Comparison of ENCODE assay signal across 23 cellular contexts in the genomic region with DNA sequence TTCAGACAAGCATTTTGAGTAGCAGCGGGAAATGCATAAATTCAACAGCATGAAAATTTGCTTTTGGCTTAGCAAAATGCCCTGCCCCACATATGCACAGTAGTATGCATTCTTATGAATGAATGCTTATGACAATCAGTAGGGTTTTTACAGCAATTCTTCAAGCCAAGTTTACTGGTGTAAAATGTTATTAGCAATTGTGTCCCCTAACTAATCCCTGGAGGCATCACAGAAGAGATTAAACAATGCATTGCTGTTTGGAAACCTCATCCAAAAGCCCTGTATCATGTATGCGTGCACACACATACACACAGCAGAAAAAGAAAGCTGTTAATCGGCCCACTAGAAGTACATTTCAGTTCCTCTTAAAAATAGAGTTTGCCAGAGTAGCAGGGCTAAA.
"Had no signal": no experiment of that assay in that cellular context is flagged by ENCODE, and none has a peak within 500 bp of the region (broad histone marks: within the 10 kb centered on the region; RNA-seq: fewer than 3 reads in every experiment).

No MANE protein-coding gene starts in this region.

- H3K36me3 Mint-ChIP-seq: activated naive CD4-positive, alpha-beta T cell treated with anti-CD3 and anti-CD28 coated beads, Interleukin-2, amount 50 U/mL, for 24 hours; stimulated activated memory B cell treated with anti-CD40 and anti-IgM and Interleukin-4, amounts not matched to agents 10 μg/mL and 1 μg/mL and 100 μg/mL, for 72 hours had no signal

- H3K36me3 ChIP-seq: heart left ventricle, stomach, suprapubic skin, tibial nerve had no signal

- H3K27me3 Mint-ChIP-seq: activated naive CD4-positive, alpha-beta T cell treated with anti-CD3 and anti-CD28 coated beads, Interleukin-2, amount 50 U/mL, for 24 hours; dendritic cell treated with granulocyte-macrophage colony-stimulating factor and Interleukin-4, amounts not matched to agents 40 ng/mL and 50 ng/mL, for 4 days; stimulated activated memory B cell treated with anti-CD40 and anti-IgM and Interleukin-4, amounts not matched to agents 10 μg/mL and 1 μg/mL and 100 μg/mL, for 72 hours had no signal

- H3K4me2 ChIP-seq: smooth muscle cell had no signal

- H3K4me3 ChIP-seq: heart left ventricle, smooth muscle cell, stomach, suprapubic skin, tibial nerve had no signal

- H3K4me1 ChIP-seq: heart left ventricle, stomach, suprapubic skin, tibial nerve had no signal

- H3K4me3 Mint-ChIP-seq: activated CD8-positive, alpha-beta T cell treated with anti-CD3 and anti-CD28 coated beads, Interleukin-2, amount 10 ng/mL, durations not matched to agents 7 days and 5 days; activated naive CD4-positive, alpha-beta T cell treated with anti-CD3 and anti-CD28 coated beads, Interleukin-2, amount 50 U/mL, for 24 hours; activated T-helper 1 cell treated with anti-CD3 and anti-CD28 coated beads, Interleukin-12 subunit alpha, Interleukin-12 subunit beta, Interleukin-2, Interleukin-4 antibody, amounts not matched to agents 30 ng/mL and 10 ng/mL and 1 ng/mL, durations not matched to agents 14 hours and 24 hours and 36 hours; dendritic cell treated with granulocyte-macrophage colony-stimulating factor and Interleukin-4, amounts not matched to agents 40 ng/mL and 50 ng/mL, for 4 days; natural killer cell; stimulated activated memory B cell treated with anti-CD40 and anti-IgM and Interleukin-4, amounts not matched to agents 10 μg/mL and 1 μg/mL and 100 μg/mL, for 72 hours had no signal

- ATAC-seq: activated CD8-positive, alpha-beta T cell treated with anti-CD3 and anti-CD28 coated beads, Interleukin-2, amount 10 ng/mL, durations not matched to agents 7 days and 5 days; heart left ventricle; left cardiac atrium; natural killer cell; sciatic nerve; stimulated activated memory B cell treated with anti-CD40 and anti-IgM and Interleukin-4, amounts not matched to agents 10 μg/mL and 1 μg/mL and 100 μg/mL, for 72 hours had no signal

- DNase-seq: activated CD4-positive, alpha-beta T cell treated with anti-CD3 and anti-CD28 coated beads for 1 hour; activated CD4-positive, alpha-beta T cell treated with anti-CD3 and anti-CD28 coated beads, Interleukin-2, amount 50 U/mL, for 1 hour; activated CD8-positive, alpha-beta T cell treated with anti-CD3 and anti-CD28 coated beads, Interleukin-2, amount 10 ng/mL, durations not matched to agents 7 days and 5 days; activated gamma-delta T cell treated with Interleukin-2 at 50 U/mL for 16 hours; anterior cingulate cortex; effector CD4-positive, alpha-beta T cell; erythroblast; heart left ventricle; islet precursor cell; left cardiac atrium; midbrain; natural killer cell; nucleus accumbens; stimulated activated CD4-positive, alpha-beta T cell treated with anti-CD3 and anti-CD28 coated beads, Interleukin-15, amount 100 ng/mL, for 24 hours; stomach had no signal

- H3K27ac ChIP-seq: heart left ventricle, stomach, suprapubic skin, tibial nerve had no signal

- H3K4me1 Mint-ChIP-seq: activated naive CD4-positive, alpha-beta T cell treated with anti-CD3 and anti-CD28 coated beads, Interleukin-2, amount 50 U/mL, for 24 hours; natural killer cell; stimulated activated memory B cell treated with anti-CD40 and anti-IgM and Interleukin-4, amounts not matched to agents 10 μg/mL and 1 μg/mL and 100 μg/mL, for 72 hours had no signal

- H3K27ac Mint-ChIP-seq: activated CD8-positive, alpha-beta T cell treated with anti-CD3 and anti-CD28 coated beads, Interleukin-2, amount 10 ng/mL, durations not matched to agents 7 days and 5 days; activated naive CD4-positive, alpha-beta T cell treated with anti-CD3 and anti-CD28 coated beads, Interleukin-2, amount 50 U/mL, for 24 hours; activated T-helper 1 cell treated with anti-CD3 and anti-CD28 coated beads, Interleukin-12 subunit alpha, Interleukin-12 subunit beta, Interleukin-2, Interleukin-4 antibody, amounts not matched to agents 30 ng/mL and 10 ng/mL and 1 ng/mL, durations not matched to agents 14 hours and 24 hours and 36 hours; dendritic cell treated with granulocyte-macrophage colony-stimulating factor and Interleukin-4, amounts not matched to agents 40 ng/mL and 50 ng/mL, for 4 days; natural killer cell; stimulated activated memory B cell treated with anti-CD40 and anti-IgM and Interleukin-4, amounts not matched to agents 10 μg/mL and 1 μg/mL and 100 μg/mL, for 72 hours had no signal

- H3K27me3 ChIP-seq: stomach, suprapubic skin, tibial nerve had no signal
